16 cellular contexts compared by ENCODE assay signal in genomic region chr4:178322524-178323183, GRCh38.
A peak's percentile ranks its signal among the peaks of the same experiment; 100 is the strongest.
DNase-seq lines count a peak whose midpoint lies in the region; ATAC-seq and TF ChIP-seq lines count a peak whose summit lies in the region.
"Had no signal": no experiment of that assay in that cellular context is flagged by ENCODE, and none has a peak within 500 bp of the region (broad histone marks: within the 10 kb centered on the region; RNA-seq: fewer than 3 reads in every experiment).

No MANE protein-coding gene starts in this region.

- H3K27ac ChIP-seq in body of pancreas, result peak overlapping the region in 2 of 4 donors; percentile 6 to 56
- H3K27ac ChIP-seq in urinary bladder (ENCODE audit: low read depth), result peak overlapping the region; percentile 5
- H3K27ac ChIP-seq: GM23248 had no signal

- H3K4me3 ChIP-seq in body of pancreas (no peak overlapping the region), endocrine pancreas (ENCODE audit: control insufficient read depth, insufficient read depth, low read length) (peak overlapping the region; percentile 69), urinary bladder (ENCODE audit: low read depth, low read length) (no peak overlapping the region)
- H3K4me3 ChIP-seq: GM23248 had no signal

- no peak overlapping the region for H3K27ac Mint-ChIP-seq in nephron progenitor cell
- H3K27ac Mint-ChIP-seq: CD4-positive, CD25-positive, alpha-beta regulatory T cell; CD8-positive, alpha-beta memory T cell; IgD-negative memory B cell had no signal

- no peaks in the 10 kb centered on the region for H3K36me3 ChIP-seq in body of pancreas (replicated peaks in 1 of 2; ENCODE audit: insufficient read depth in 1 of 2, low read depth in 2 of 2)
- H3K36me3 ChIP-seq in endocrine pancreas (ENCODE audit: control insufficient read depth, insufficient read depth, low read length), result no peaks in the 10 kb centered on the region
- H3K36me3 ChIP-seq in urinary bladder (ENCODE audit: insufficient read depth), result no peaks in the 10 kb centered on the region
- H3K36me3 ChIP-seq: BE2C had no signal

- peak in 1 of 4 donors; percentile 5 for DNase-seq in body of pancreas
- DNase-seq in mucosa of gallbladder (ENCODE audit: low spot score), result peak; percentile 25
- no peak for DNase-seq in nucleus accumbens (lab: John Stamatoyannopoulos, UW)
- DNase-seq in nephron progenitor cell, result no peak
- DNase-seq: ACHN; BE2C; C1 segment of cervical spinal cord; CD4-positive, CD25-positive, alpha-beta regulatory T cell; CD8-positive, alpha-beta memory T cell; COR-L47; GM23248; HCEC 1CT had no signal

- H3K4me1 ChIP-seq in body of pancreas (no peaks in the 10 kb centered on the region), endocrine pancreas (ENCODE audit: control insufficient read depth, insufficient read depth, low read length) (no peaks in the 10 kb centered on the region), urinary bladder (ENCODE audit: insufficient read depth) (no peaks in the 10 kb centered on the region)
- H3K4me1 ChIP-seq: BE2C had no signal

- H3K27me3 ChIP-seq in body of pancreas (no peaks in the 10 kb centered on the region), endocrine pancreas (ENCODE audit: control insufficient read depth, insufficient read depth, low read length) (no peaks in the 10 kb centered on the region)
- H3K27me3 ChIP-seq: BE2C had no signal

- H3K9ac ChIP-seq in endocrine pancreas (ENCODE audit: control insufficient read depth, insufficient read depth, low read length), result no peak overlapping the region
- H3K9ac ChIP-seq: GM23248 had no signal

- H3K9me3 ChIP-seq in body of pancreas (peaks cover 0 to 8% (median 0%) of the 10 kb centered on the region in 3 donors), endocrine pancreas (ENCODE audit: control insufficient read depth, low read length) (peaks cover 3% of the 10 kb centered on the region)
- H3K9me3 ChIP-seq: BE2C had no signal

- TF ChIP-seq CTCF in body of pancreas (IDR thresholded peaks at IDR 0.05) (no peak), nephron progenitor cell (IDR thresholded peaks at IDR 0.05) (no peak)

- peak; percentile 69 for ATAC-seq in body of pancreas
- ATAC-seq in HG03159 (IDR thresholded peaks at IDR 0.05; ENCODE audit: unreplicated experiment), result no peak

- H3K4me3 Mint-ChIP-seq in nephron progenitor cell, result no peak overlapping the region
- H3K4me3 Mint-ChIP-seq: CD4-positive, CD25-positive, alpha-beta regulatory T cell; CD8-positive, alpha-beta memory T cell; IgD-negative memory B cell had no signal

- H3K36me3 Mint-ChIP-seq in nephron progenitor cell (ENCODE audit: low read depth), result peaks cover 9% of the 10 kb centered on the region
- H3K36me3 Mint-ChIP-seq: CD4-positive, CD25-positive, alpha-beta regulatory T cell; CD8-positive, alpha-beta memory T cell; IgD-negative memory B cell had no signal

- H3K9me3 Mint-ChIP-seq in nephron progenitor cell, result peaks cover 27% of the 10 kb centered on the region

- intact Hi-C loops in body of pancreas (cut with DNase I), result no loop called here

- no peak for TF ChIP-seq POLR2A in body of pancreas (IDR thresholded peaks at IDR 0.05)

- peaks cover 3% of the 10 kb centered on the region for H3K27me3 Mint-ChIP-seq in nephron progenitor cell (ENCODE audit: low read depth, poor library complexity)
- H3K27me3 Mint-ChIP-seq: CD4-positive, CD25-positive, alpha-beta regulatory T cell; CD8-positive, alpha-beta memory T cell; IgD-negative memory B cell had no signal

- 34% methylated on average over 5 of the region's 5 CpGs for WGBS in body of pancreas, 2 donors
- 83% methylated on average over 5 of the region's 5 CpGs for WGBS in urinary bladder

- no peaks in the 10 kb centered on the region for H3K4me1 Mint-ChIP-seq in nephron progenitor cell
- H3K4me1 Mint-ChIP-seq: CD4-positive, CD25-positive, alpha-beta regulatory T cell; CD8-positive, alpha-beta memory T cell; IgD-negative memory B cell had no signal
